In the genomic region with DNA sequence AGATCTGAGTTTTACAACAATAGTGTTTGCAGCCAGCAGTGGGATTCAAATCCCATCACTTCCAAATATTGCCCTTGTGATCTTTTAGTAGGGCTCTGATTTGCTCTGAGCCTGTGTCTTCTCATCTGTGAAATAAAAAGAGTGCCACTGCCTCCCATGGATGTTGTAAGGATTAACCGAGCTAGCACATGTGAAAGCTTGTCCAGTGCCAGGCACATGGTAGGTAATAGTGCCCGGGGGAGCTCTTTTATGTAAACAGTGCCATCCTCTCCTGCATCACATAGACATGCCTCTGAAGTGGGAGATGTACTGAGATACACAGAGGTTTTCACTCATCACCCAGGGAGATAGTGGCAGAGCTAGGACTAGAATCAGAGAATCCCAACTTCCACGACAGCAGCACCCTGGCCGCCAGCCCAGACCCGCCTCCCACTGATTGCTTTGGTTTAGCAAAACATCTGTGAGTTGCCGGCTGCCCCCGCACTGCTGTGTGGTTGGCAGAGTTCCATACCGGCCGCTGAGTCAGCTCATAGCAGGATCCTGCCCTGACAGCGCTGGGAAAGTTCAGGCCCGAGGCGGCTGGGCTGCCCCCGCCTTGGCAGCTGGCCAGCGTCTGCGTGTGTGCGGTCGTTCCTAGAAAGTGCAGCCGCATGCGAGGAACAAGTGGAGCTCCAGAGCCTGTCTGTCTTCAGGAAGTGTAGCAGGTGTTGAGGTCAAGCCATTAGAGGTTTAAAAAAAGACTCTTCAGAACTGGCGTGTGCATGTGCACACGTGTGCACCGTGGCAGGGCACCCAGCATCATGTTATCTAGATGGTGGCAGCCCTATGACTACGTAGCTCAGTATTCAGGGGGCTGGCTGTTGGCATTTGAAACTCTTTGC, we compare ENCODE assay signal across 1 cellular context.
TF ChIP-seq lines count a peak whose summit lies in the region.

No MANE protein-coding gene starts in this region.

TF ChIP-seq in HepG2, 621 proteins besides CTCF, POLR2A, EP300 and RAD21 (continued from another document and continues in another):
- no peak for TF ChIP-seq PCBP1 (IDR thresholded peaks at IDR 0.05; ENCODE audit: borderline replicate concordance, low read depth, low read length)
- no peak for TF ChIP-seq MZF1 (CRISPR knock-in tag; IDR thresholded peaks at IDR 0.05; ENCODE audit: borderline replicate concordance)
- TF ChIP-seq, protein P1, sequence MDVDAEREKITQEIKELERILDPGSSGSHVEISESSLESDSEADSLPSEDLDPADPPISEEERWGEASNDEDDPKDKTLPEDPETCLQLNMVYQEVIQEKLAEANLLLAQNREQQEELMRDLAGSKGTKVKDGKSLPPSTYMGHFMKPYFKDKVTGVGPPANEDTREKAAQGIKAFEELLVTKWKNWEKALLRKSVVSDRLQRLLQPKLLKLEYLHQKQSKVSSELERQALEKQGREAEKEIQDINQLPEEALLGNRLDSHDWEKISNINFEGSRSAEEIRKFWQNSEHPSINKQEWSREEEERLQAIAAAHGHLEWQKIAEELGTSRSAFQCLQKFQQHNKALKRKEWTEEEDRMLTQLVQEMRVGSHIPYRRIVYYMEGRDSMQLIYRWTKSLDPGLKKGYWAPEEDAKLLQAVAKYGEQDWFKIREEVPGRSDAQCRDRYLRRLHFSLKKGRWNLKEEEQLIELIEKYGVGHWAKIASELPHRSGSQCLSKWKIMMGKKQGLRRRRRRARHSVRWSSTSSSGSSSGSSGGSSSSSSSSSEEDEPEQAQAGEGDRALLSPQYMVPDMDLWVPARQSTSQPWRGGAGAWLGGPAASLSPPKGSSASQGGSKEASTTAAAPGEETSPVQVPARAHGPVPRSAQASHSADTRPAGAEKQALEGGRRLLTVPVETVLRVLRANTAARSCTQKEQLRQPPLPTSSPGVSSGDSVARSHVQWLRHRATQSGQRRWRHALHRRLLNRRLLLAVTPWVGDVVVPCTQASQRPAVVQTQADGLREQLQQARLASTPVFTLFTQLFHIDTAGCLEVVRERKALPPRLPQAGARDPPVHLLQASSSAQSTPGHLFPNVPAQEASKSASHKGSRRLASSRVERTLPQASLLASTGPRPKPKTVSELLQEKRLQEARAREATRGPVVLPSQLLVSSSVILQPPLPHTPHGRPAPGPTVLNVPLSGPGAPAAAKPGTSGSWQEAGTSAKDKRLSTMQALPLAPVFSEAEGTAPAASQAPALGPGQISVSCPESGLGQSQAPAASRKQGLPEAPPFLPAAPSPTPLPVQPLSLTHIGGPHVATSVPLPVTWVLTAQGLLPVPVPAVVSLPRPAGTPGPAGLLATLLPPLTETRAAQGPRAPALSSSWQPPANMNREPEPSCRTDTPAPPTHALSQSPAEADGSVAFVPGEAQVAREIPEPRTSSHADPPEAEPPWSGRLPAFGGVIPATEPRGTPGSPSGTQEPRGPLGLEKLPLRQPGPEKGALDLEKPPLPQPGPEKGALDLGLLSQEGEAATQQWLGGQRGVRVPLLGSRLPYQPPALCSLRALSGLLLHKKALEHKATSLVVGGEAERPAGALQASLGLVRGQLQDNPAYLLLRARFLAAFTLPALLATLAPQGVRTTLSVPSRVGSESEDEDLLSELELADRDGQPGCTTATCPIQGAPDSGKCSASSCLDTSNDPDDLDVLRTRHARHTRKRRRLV (CRISPR knock-in tag; IDR thresholded peaks at IDR 0.05): peak; percentile 48; the same call in 1 of the 2 replicates
- no peak for TF ChIP-seq ZMYM2 (CRISPR knock-in tag; IDR thresholded peaks at IDR 0.05)
- TF ChIP-seq ZNF709 (CRISPR knock-in tag; IDR thresholded peaks at IDR 0.05): 0 out of 2 replicates have a peak, but pooled peaks have one; percentile 33
- no peak for TF ChIP-seq SRY (CRISPR knock-in tag; IDR thresholded peaks at IDR 0.05)
- TF ChIP-seq SOX5 (CRISPR knock-in tag; IDR thresholded peaks at IDR 0.05; ENCODE audit: borderline replicate concordance): peak; percentile 74; the same call in 1 of the 2 replicates
- TF ChIP-seq, protein P2, sequence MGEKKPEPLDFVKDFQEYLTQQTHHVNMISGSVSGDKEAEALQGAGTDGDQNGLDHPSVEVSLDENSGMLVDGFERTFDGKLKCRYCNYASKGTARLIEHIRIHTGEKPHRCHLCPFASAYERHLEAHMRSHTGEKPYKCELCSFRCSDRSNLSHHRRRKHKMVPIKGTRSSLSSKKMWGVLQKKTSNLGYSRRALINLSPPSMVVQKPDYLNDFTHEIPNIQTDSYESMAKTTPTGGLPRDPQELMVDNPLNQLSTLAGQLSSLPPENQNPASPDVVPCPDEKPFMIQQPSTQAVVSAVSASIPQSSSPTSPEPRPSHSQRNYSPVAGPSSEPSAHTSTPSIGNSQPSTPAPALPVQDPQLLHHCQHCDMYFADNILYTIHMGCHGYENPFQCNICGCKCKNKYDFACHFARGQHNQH (CRISPR knock-in tag; IDR thresholded peaks at IDR 0.05): peak; percentile 95
- peak; percentile 56 for TF ChIP-seq SRSF1 (optimal IDR thresholded peaks at IDR 0.05; ENCODE audit: low read depth, low read length)
- no peak for TF ChIP-seq ONECUT2 (CRISPR knock-in tag; IDR thresholded peaks at IDR 0.05)
- TF ChIP-seq ZBTB21 (CRISPR knock-in tag; IDR thresholded peaks at IDR 0.05): no peak; the same call in 1 of the 2 replicates
- no peak for TF ChIP-seq ARNT (IDR thresholded peaks at IDR 0.05)
- peak; percentile 100 for TF ChIP-seq SKI (IDR thresholded peaks at IDR 0.05; ENCODE audit: partially characterized antibody)
- TF ChIP-seq, protein P3, sequence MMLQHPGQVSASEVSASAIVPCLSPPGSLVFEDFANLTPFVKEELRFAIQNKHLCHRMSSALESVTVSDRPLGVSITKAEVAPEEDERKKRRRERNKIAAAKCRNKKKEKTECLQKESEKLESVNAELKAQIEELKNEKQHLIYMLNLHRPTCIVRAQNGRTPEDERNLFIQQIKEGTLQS (CRISPR knock-in tag; IDR thresholded peaks at IDR 0.05): peak; percentile 77; the same call in 1 of the 2 replicates
- TF ChIP-seq, protein P4, sequence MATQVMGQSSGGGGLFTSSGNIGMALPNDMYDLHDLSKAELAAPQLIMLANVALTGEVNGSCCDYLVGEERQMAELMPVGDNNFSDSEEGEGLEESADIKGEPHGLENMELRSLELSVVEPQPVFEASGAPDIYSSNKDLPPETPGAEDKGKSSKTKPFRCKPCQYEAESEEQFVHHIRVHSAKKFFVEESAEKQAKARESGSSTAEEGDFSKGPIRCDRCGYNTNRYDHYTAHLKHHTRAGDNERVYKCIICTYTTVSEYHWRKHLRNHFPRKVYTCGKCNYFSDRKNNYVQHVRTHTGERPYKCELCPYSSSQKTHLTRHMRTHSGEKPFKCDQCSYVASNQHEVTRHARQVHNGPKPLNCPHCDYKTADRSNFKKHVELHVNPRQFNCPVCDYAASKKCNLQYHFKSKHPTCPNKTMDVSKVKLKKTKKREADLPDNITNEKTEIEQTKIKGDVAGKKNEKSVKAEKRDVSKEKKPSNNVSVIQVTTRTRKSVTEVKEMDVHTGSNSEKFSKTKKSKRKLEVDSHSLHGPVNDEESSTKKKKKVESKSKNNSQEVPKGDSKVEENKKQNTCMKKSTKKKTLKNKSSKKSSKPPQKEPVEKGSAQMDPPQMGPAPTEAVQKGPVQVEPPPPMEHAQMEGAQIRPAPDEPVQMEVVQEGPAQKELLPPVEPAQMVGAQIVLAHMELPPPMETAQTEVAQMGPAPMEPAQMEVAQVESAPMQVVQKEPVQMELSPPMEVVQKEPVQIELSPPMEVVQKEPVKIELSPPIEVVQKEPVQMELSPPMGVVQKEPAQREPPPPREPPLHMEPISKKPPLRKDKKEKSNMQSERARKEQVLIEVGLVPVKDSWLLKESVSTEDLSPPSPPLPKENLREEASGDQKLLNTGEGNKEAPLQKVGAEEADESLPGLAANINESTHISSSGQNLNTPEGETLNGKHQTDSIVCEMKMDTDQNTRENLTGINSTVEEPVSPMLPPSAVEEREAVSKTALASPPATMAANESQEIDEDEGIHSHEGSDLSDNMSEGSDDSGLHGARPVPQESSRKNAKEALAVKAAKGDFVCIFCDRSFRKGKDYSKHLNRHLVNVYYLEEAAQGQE (IDR thresholded peaks at IDR 0.05; ENCODE audit: borderline replicate concordance in 1 of 2, low read depth in 1 of 2, low read length in 2 of 2): peak in 1 of 2 experiments; percentile 67; a peak in 1 of 4 replicates
- no peak for TF ChIP-seq KDM6A (CRISPR knock-in tag; IDR thresholded peaks at IDR 0.05; ENCODE audit: low read depth)
- TF ChIP-seq, protein P5, sequence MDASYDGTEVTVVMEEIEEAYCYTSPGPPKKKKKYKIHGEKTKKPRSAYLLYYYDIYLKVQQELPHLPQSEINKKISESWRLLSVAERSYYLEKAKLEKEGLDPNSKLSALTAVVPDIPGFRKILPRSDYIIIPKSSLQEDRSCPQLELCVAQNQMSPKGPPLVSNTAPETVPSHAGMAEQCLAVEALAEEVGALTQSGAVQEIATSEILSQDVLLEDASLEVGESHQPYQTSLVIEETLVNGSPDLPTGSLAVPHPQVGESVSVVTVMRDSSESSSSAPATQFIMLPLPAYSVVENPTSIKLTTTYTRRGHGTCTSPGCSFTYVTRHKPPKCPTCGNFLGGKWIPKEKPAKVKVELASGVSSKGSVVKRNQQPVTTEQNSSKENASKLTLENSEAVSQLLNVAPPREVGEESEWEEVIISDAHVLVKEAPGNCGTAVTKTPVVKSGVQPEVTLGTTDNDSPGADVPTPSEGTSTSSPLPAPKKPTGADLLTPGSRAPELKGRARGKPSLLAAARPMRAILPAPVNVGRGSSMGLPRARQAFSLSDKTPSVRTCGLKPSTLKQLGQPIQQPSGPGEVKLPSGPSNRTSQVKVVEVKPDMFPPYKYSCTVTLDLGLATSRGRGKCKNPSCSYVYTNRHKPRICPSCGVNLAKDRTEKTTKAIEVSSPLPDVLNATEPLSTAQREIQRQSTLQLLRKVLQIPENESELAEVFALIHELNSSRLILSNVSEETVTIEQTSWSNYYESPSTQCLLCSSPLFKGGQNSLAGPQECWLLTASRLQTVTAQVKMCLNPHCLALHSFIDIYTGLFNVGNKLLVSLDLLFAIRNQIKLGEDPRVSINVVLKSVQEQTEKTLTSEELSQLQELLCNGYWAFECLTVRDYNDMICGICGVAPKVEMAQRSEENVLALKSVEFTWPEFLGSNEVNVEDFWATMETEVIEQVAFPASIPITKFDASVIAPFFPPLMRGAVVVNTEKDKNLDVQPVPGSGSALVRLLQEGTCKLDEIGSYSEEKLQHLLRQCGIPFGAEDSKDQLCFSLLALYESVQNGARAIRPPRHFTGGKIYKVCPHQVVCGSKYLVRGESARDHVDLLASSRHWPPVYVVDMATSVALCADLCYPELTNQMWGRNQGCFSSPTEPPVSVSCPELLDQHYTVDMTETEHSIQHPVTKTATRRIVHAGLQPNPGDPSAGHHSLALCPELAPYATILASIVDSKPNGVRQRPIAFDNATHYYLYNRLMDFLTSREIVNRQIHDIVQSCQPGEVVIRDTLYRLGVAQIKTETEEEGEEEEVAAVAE (CRISPR knock-in tag; IDR thresholded peaks at IDR 0.05; ENCODE audit: borderline replicate concordance): peak; percentile 90
- TF ChIP-seq, protein P6, sequence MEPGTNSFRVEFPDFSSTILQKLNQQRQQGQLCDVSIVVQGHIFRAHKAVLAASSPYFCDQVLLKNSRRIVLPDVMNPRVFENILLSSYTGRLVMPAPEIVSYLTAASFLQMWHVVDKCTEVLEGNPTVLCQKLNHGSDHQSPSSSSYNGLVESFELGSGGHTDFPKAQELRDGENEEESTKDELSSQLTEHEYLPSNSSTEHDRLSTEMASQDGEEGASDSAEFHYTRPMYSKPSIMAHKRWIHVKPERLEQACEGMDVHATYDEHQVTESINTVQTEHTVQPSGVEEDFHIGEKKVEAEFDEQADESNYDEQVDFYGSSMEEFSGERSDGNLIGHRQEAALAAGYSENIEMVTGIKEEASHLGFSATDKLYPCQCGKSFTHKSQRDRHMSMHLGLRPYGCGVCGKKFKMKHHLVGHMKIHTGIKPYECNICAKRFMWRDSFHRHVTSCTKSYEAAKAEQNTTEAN (CRISPR knock-in tag; conservative IDR thresholded peaks at IDR 0.05): no peak; the same call in 1 of the 2 replicates
- TF ChIP-seq BCL6 (CRISPR knock-in tag; IDR thresholded peaks at IDR 0.05): peak; percentile 100
- TF ChIP-seq ZNF263 (CRISPR knock-in tag; IDR thresholded peaks at IDR 0.05): 0 out of 2 replicates have a peak, but pooled peaks have one; percentile 39
- TF ChIP-seq SAFB2 (CRISPR knock-in tag; IDR thresholded peaks at IDR 0.05; ENCODE audit: borderline replicate concordance, low read depth): no peak
- no peak for TF ChIP-seq POLR2AphosphoS5 (IDR thresholded peaks at IDR 0.05; ENCODE audit: low read depth, low read length)
- TF ChIP-seq ZNF143 (CRISPR knock-in tag; IDR thresholded peaks at IDR 0.05): peak; percentile 56
- peak; percentile 40; the same call in 1 of the 2 replicates for TF ChIP-seq ZNF121 (CRISPR knock-in tag; IDR thresholded peaks at IDR 0.05)
- peak; percentile 99 for TF ChIP-seq HIVEP1 (CRISPR knock-in tag; IDR thresholded peaks at IDR 0.05)
- peak; percentile 91 for TF ChIP-seq ZNF124 (CRISPR knock-in tag; IDR thresholded peaks at IDR 0.05)
- TF ChIP-seq SMYD3 (CRISPR knock-in tag; IDR thresholded peaks at IDR 0.05): peak; percentile 89; the same call in 1 of the 2 replicates
- TF ChIP-seq RBM22 (optimal IDR thresholded peaks at IDR 0.05; ENCODE audit: low read length): no peak
- TF ChIP-seq ZFP82 (CRISPR knock-in tag; IDR thresholded peaks at IDR 0.05; ENCODE audit: borderline replicate concordance): no peak
- peak; percentile 26; the same call in 1 of the 2 replicates for TF ChIP-seq STAG1 (CRISPR knock-in tag; IDR thresholded peaks at IDR 0.05)
- peak; percentile 71; the same call in 1 of the 2 replicates for TF ChIP-seq JUN (CRISPR knock-in tag; IDR thresholded peaks at IDR 0.05)
- TF ChIP-seq NFIB (CRISPR knock-in tag; IDR thresholded peaks at IDR 0.05; ENCODE audit: borderline replicate concordance): peak; percentile 99; the same call in 1 of the 2 replicates
- TF ChIP-seq, protein P7, sequence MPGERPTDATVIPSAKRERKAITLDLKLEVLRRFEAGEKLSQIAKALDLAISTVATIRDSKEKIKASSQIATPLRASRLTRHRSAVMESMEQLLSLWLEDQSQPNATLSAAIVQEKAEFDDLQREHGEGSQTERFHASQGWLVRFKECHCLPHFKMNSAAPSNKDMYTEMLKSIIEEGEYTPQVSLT (CRISPR knock-in tag; IDR thresholded peaks at IDR 0.05; ENCODE audit: borderline replicate concordance, low read depth): no peak
- TF ChIP-seq ZNF547 (CRISPR knock-in tag; IDR thresholded peaks at IDR 0.05): no peak
- peak; percentile 57; the same call in 1 of the 2 replicates for TF ChIP-seq DMAP1 (CRISPR knock-in tag; IDR thresholded peaks at IDR 0.05)
- TF ChIP-seq ZNF33A (CRISPR knock-in tag; IDR thresholded peaks at IDR 0.05; ENCODE audit: borderline replicate concordance): no peak; the same call in 1 of the 2 replicates
- TF ChIP-seq, protein P8, sequence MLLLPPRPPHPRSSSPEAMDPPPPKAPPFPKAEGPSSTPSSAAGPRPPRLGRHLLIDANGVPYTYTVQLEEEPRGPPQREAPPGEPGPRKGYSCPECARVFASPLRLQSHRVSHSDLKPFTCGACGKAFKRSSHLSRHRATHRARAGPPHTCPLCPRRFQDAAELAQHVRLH (CRISPR knock-in tag; IDR thresholded peaks at IDR 0.05; ENCODE audit: borderline replicate concordance, low read depth): peak; percentile 78; the same call in 1 of the 2 replicates
- TF ChIP-seq GPN1 (CRISPR knock-in tag; IDR thresholded peaks at IDR 0.05; ENCODE audit: borderline replicate concordance): no peak
- peak; percentile 79 for TF ChIP-seq NCOA2 (CRISPR knock-in tag; IDR thresholded peaks at IDR 0.05)
- peak; percentile 84 for TF ChIP-seq RNF2 (conservative IDR thresholded peaks at IDR 0.05; ENCODE audit: low read depth)
- TF ChIP-seq, protein P9, sequence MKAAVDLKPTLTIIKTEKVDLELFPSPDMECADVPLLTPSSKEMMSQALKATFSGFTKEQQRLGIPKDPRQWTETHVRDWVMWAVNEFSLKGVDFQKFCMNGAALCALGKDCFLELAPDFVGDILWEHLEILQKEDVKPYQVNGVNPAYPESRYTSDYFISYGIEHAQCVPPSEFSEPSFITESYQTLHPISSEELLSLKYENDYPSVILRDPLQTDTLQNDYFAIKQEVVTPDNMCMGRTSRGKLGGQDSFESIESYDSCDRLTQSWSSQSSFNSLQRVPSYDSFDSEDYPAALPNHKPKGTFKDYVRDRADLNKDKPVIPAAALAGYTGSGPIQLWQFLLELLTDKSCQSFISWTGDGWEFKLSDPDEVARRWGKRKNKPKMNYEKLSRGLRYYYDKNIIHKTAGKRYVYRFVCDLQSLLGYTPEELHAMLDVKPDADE (CRISPR knock-in tag; IDR thresholded peaks at IDR 0.05): no peak
